ENCODE assay signal across 35 cellular contexts in the genomic region with DNA sequence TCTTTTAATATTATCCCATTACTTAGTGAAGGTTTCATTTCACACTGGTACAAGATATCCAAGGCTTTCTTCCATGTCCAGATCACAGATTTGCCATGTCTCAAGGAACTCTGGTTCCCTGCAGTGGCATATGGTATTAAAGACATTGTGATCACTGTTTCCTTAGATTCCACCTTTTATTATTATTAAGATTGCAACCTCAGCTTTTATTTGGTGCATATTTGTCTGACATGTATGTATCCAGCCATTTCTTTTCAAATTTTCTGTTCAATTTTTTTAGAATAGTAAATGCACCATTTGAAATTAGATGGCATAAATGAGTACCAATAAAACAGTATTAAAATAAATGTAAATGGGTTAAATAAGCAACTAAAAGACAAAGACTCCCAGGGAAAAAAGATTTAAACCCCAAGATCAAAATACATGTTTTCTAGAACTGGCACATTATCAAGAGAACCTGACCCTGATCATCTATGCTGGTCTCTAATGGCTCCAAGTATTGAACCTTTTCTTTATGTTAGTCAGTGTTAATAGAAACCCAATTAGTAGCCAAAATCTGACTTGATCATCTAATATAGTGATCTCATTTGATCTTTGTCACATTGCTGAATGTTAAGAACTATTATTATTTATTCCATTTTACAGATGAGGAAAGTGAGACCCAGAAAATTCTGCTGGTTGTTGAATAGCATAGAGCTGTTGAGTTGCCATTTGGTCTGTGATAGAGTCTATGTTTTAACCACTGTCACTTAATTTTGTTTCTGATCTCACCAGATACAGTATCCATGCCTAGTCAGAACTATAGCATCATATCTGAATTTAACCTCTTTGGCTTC. TPM values are rescaled to one million over a fixed set of nuclear protein-coding genes. Genes with fewer than 3 reads are reported as not detected.
"Had no signal": no experiment of that assay in that cellular context is flagged by ENCODE, and none has a peak within 500 bp of the region (broad histone marks: within the 10 kb centered on the region; RNA-seq: fewer than 3 reads in every experiment).

OR10H4 (plus strand) TSS at position 786 of the 836 bp plus-strand sequence; CDS start at position 786, 0 bp downstream.

- FAIRE-seq: TTC549 had no signal

- H3K27ac ChIP-seq: ascending aorta, cardiac muscle cell, VCaP had no signal

- H3K4me1 ChIP-seq: ascending aorta had no signal

- DNase-seq: activated B cell treated with CpG ODN at 0.5 μM for 24 hours; activated CD4-positive, alpha-beta memory T cell treated with anti-CD3 and anti-CD28 coated beads for 36 hours; activated CD4-positive, alpha-beta T cell treated with anti-CD3 and anti-CD28 coated beads for 4 hours; activated CD4-positive, alpha-beta T cell treated with anti-CD3 and anti-CD28 coated beads, Interleukin-2, amount 50 U/mL, for 1 hour; activated CD4-positive, alpha-beta T cell treated with anti-CD3 and anti-CD28 coated beads, Interleukin-2, amount 50 U/mL, for 4 hours; activated CD4-positive, CD25-positive, alpha-beta regulatory T cell treated with anti-CD3 and anti-CD28 coated beads, Interleukin-2, amount 50 U/mL, for 72 hours; activated CD8-positive, alpha-beta memory T cell treated with anti-CD3 and anti-CD28 coated beads, Interleukin-2, amount 50 U/mL, for 4 hours; activated CD8-positive, alpha-beta T cell treated with anti-CD3 and anti-CD28 coated beads for 36 hours; activated effector memory CD4-positive, alpha-beta T cell treated with anti-CD3 and anti-CD28 coated beads, Interleukin-2, amount 50 U/mL, for 16 hours; activated naive CD4-positive, alpha-beta T cell treated with anti-CD3 and anti-CD28 coated beads, Interleukin-2, amount 10 ng/mL, durations not matched to agents 7 days and 5 days; activated naive CD4-positive, alpha-beta T cell treated with Interleukin-2 at 50 U/mL for 16 hours; activated naive CD8-positive, alpha-beta T cell treated with anti-CD3 and anti-CD28 coated beads, Interleukin-2, amount 10 ng/mL, durations not matched to agents 7 days and 5 days; activated naive CD8-positive, alpha-beta T cell treated with anti-CD3 and anti-CD28 coated beads, Interleukin-2, amount 50 U/mL, for 24 hours; activated T-cell treated with anti-CD3 and anti-CD28 coated beads for 4 hours; activated T-cell treated with anti-CD3 and anti-CD28 coated beads, Interleukin-2, amount 50 U/mL, for 1 hour; activated T-cell treated with anti-CD3 and anti-CD28 coated beads, Interleukin-2, amount 50 U/mL, for 4 hours; activated T-cell treated with anti-CD3 and anti-CD28 coated beads, Interleukin-2, amount 50 U/mL, for 72 hours; amygdala; anterior cingulate cortex; caudate nucleus; cerebellar nuclear complex; T-helper 1 cell; T-helper 2 cell; T-helper 9 cell had no signal

- H3K4me3 ChIP-seq: ascending aorta, cardiac muscle cell had no signal

- H3K36me3 ChIP-seq: ascending aorta, cardiac muscle cell had no signal

- ATAC-seq: activated CD8-positive, alpha-beta T cell treated with anti-CD3 and anti-CD28 coated beads for 36 hours; activated naive CD8-positive, alpha-beta T cell treated with anti-CD3 and anti-CD28 coated beads, Interleukin-2, amount 50 U/mL, for 24 hours; activated T-cell treated with anti-CD3 and anti-CD28 coated beads, Interleukin-2, amount 50 U/mL, for 4 hours; activated T-cell treated with anti-CD3 and anti-CD28 coated beads, Interleukin-2, amount 50 U/mL, for 72 hours; activated T-helper 17 cell treated with anti-CD3 and anti-CD28 coated beads, Interleukin-2, amount 50 U/mL, for 72 hours had no signal

- H3K27me3 ChIP-seq: ascending aorta, cardiac muscle cell had no signal

RNA-seq across cellular contexts. Expression of gene OR10H4, which starts in this region (rescaled TPM):
- total RNA-seq: activated B cell treated with CpG ODN at 0.5 μM for 24 hours; activated CD4-positive, alpha-beta memory T cell treated with anti-CD3 and anti-CD28 coated beads for 36 hours; activated CD4-positive, alpha-beta T cell treated with anti-CD3 and anti-CD28 coated beads, Interleukin-2, amount 10 ng/mL, durations not matched to agents 24 days and 14 days; activated CD8-positive, alpha-beta memory T cell treated with anti-CD3 and anti-CD28 coated beads for 36 hours; activated CD8-positive, alpha-beta T cell treated with anti-CD3 and anti-CD28 coated beads for 36 hours; activated naive CD8-positive, alpha-beta T cell treated with anti-CD3 and anti-CD28 coated beads, Interleukin-2, amount 10 ng/mL, durations not matched to agents 7 days and 5 days; activated T-cell treated with anti-CD3 and anti-CD28 coated beads, Interleukin-2, amount 50 U/mL, for 4 hours; activated T-cell treated with anti-CD3 and anti-CD28 coated beads, Interleukin-2, amount 50 U/mL, for 72 hours; activated T-helper 1 cell treated with anti-CD3 and anti-CD28 coated beads, Interleukin-12 subunit alpha, Interleukin-12 subunit beta, Interleukin-2, Interleukin-4 antibody, amounts not matched to agents 30 ng/mL and 10 ng/mL and 1 ng/mL, durations not matched to agents 14 hours and 24 hours and 36 hours; activated T-helper 17 cell treated with anti-CD3 and anti-CD28 coated beads, Interleukin-2, amount 50 U/mL, for 72 hours; ascending aorta; bronchial epithelial cell; cardiac muscle cell; chondrocyte had no signal
- polyA plus RNA-seq: adipose tissue, cardiac muscle cell had no signal
